Comparison of ENCODE assay signal across 2 cellular contexts in the genomic region with DNA sequence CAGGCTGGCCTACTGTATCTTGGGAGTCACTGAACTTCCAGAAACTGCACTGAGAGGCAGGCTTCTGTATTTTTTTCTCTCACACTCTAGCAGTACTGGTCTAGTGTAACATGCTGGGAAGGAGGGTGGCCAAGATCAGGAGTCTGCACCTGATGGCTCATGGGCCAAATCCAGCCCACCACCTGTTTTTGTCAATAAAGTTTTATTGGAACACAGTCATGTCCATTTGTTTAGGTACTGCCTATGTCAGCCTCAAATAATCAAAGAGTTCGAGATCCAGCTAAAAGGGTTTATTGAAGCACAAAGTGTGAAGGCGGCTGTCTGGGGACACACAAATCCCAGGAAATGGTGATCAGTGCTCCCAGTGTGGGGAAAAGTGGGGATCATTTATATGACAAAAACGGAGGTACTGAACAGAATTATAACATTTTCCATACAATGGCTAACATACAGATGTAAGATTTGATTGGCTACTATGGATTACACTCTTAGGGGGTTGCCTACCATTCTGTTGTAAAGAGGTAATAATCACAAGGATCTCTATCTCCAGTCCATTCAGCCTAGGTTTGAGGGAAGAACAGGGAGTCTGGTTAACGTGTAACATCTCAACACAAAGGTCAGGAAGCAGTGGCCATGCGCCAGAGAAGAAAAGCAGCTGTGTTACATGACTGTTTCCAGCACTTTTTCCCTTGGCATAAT.
TF ChIP-seq lines count a peak whose summit lies in the region.

No MANE protein-coding gene starts in this region.

TF ChIP-seq in K562, 482 proteins besides CTCF, POLR2A, EP300 and RAD21:
- TF ChIP-seq ZBTB33 (CRISPR knock-in tag; IDR thresholded peaks at IDR 0.05), result no peak
- peak; percentile 96 for TF ChIP-seq ZBTB40 (IDR thresholded peaks at IDR 0.05)
- TF ChIP-seq ZBTB40 (CRISPR knock-in tag; IDR thresholded peaks at IDR 0.05), result peak; percentile 96
TF ChIP-seq in K562: peak in this region for 1.

TF ChIP-seq in HEK293T, 16 proteins besides CTCF, POLR2A, EP300 and RAD21:
- TF ChIP-seq PKNOX1 (IDR thresholded peaks at IDR 0.05) (no peak), ZNF384 (IDR thresholded peaks at IDR 0.05) (no peak), L3MBTL2 (conservative IDR thresholded peaks at IDR 0.05) (no peak), BHLHE40 (IDR thresholded peaks at IDR 0.05; ENCODE audit: borderline replicate concordance) (no peak), ELF4 (IDR thresholded peaks at IDR 0.05) (no peak), ARNT (IDR thresholded peaks at IDR 0.05) (no peak), SP1 (IDR thresholded peaks at IDR 0.05) (no peak), CTBP1 (IDR thresholded peaks at IDR 0.05; ENCODE audit: borderline replicate concordance) (no peak)
TF ChIP-seq in HEK293T: peak in this region for 0.
